In genomic region chr11:64874841-64875240, GRCh38 we compare ENCODE assay signal across 9 cellular contexts. TPM values are rescaled to one million over a fixed set of nuclear protein-coding genes. Genes with fewer than 3 reads are reported as not detected.
DNase-seq lines count a peak whose midpoint lies in the region; ATAC-seq and TF ChIP-seq lines count a peak whose summit lies in the region.
"Had no signal": no experiment of that assay in that cellular context is flagged by ENCODE, and none has a peak within 500 bp of the region (broad histone marks: within the 10 kb centered on the region; RNA-seq: fewer than 3 reads in every experiment).

No MANE protein-coding gene starts in this region.

- H3K27me3 ChIP-seq in left ventricle myocardium inferior (ENCODE audit: low read depth) = no peaks in the 10 kb centered on the region
- no peaks in the 10 kb centered on the region for H3K27me3 ChIP-seq in right cardiac atrium (ENCODE audit: control insufficient read depth, insufficient read depth)
- no peaks in the 10 kb centered on the region for H3K27me3 ChIP-seq in vagina

- peak overlapping the region; percentile 98 for H3K4me3 Mint-ChIP-seq in chondrocyte (ENCODE audit: unreplicated experiment)
- H3K4me3 Mint-ChIP-seq in naive thymus-derived CD8-positive, alpha-beta T cell = peak overlapping the region; percentile 92 to 99 (median 98)

- no peak for TF ChIP-seq POLR2A in vagina (IDR thresholded peaks at IDR 0.05)

- H3K36me3 ChIP-seq in left ventricle myocardium inferior = peaks cover 42% of the 10 kb centered on the region
- peaks cover 0 to 17% of the 10 kb centered on the region in 2 donors for H3K36me3 ChIP-seq in vagina

- peak overlapping the region; percentile 72 for H3K27ac Mint-ChIP-seq in chondrocyte (ENCODE audit: unreplicated experiment)
- H3K27ac Mint-ChIP-seq in naive thymus-derived CD8-positive, alpha-beta T cell = peak overlapping the region; percentile 92 to 98 (median 95)

- H3K4me1 Mint-ChIP-seq in chondrocyte (ENCODE audit: low read depth) = peaks cover 71% of the 10 kb centered on the region
- H3K4me1 Mint-ChIP-seq in naive thymus-derived CD8-positive, alpha-beta T cell = peaks cover 44 to 84% (median 79%) of the 10 kb centered on the region in 4 donors

- DNase-seq in left ventricle myocardium inferior (no peak), right cardiac atrium (no peak), chondrocyte (ENCODE audit: low spot score) (no peak), vagina (ENCODE audit: extremely low spot score in 2 of 2) (no peak), NCI-H345 treated with DMSO at 0.1 percent for 48 hours (lab: John Stamatoyannopoulos, UW; ENCODE audit: unreplicated experiment) (no peak)
- no peak for DNase-seq in naive thymus-derived CD8-positive, alpha-beta T cell
- no peak for DNase-seq in activated CD4-positive, alpha-beta T cell treated with anti-CD3 and anti-CD28 coated beads, Interleukin-2, amount 50 U/mL, for 4 hours
- DNase-seq: stimulated activated CD4-positive, alpha-beta T cell treated with anti-CD3 and anti-CD28 coated beads, Interleukin-2, amount 100 ng/mL, for 24 hours had no signal

- peaks cover 14% of the 10 kb centered on the region for H3K36me3 Mint-ChIP-seq in chondrocyte (ENCODE audit: low read depth)
- peaks cover 0 to 52% (median 23%) of the 10 kb centered on the region in 3 donors for H3K36me3 Mint-ChIP-seq in naive thymus-derived CD8-positive, alpha-beta T cell

- H3K4me3 ChIP-seq in left ventricle myocardium inferior (peak overlapping the region; percentile 94), right cardiac atrium (ENCODE audit: low read length) (no peak overlapping the region), vagina (no peak overlapping the region)

- 74% methylated on average over 16 of the region's 16 CpGs for WGBS in right cardiac atrium

- H3K4me1 ChIP-seq in left ventricle myocardium inferior = peaks cover 97% of the 10 kb centered on the region
- H3K4me1 ChIP-seq in right cardiac atrium (ENCODE audit: control insufficient read depth, insufficient read depth, low read length) = peaks cover 21% of the 10 kb centered on the region
- H3K4me1 ChIP-seq in vagina = peaks cover 84% of the 10 kb centered on the region

- no peaks in the 10 kb centered on the region for H3K27me3 Mint-ChIP-seq in chondrocyte (ENCODE audit: low read depth)
- H3K27me3 Mint-ChIP-seq in naive thymus-derived CD8-positive, alpha-beta T cell = no peaks in the 10 kb centered on the region

- ATAC-seq in right cardiac atrium = no peak
- no peak for ATAC-seq in naive thymus-derived CD8-positive, alpha-beta T cell
- ATAC-seq in HG03565 (IDR thresholded peaks at IDR 0.05; ENCODE audit: unreplicated experiment) = no peak

- intact Hi-C loops in left ventricle myocardium inferior (cut with micrococcal nuclease) (no loop called here), right cardiac atrium (cut with DNase I) (no loop called here), vagina (cut with DNase I) (no loop called here)

- H3K9me3 ChIP-seq in left ventricle myocardium inferior (replicated peaks) (no peaks in the 10 kb centered on the region), right cardiac atrium (ENCODE audit: control insufficient read depth, low read length) (no peaks in the 10 kb centered on the region), vagina (no peaks in the 10 kb centered on the region)

- no peaks in the 10 kb centered on the region for H3K9me3 Mint-ChIP-seq in chondrocyte (ENCODE audit: low read depth)
- H3K9me3 Mint-ChIP-seq in naive thymus-derived CD8-positive, alpha-beta T cell = no peaks in the 10 kb centered on the region

- peak overlapping the region; percentile 94 for H3K27ac ChIP-seq in left ventricle myocardium inferior (replicated peaks)
- H3K27ac ChIP-seq in right cardiac atrium (ENCODE audit: low read length) = no peak overlapping the region
- peak overlapping the region; percentile 12 for H3K27ac ChIP-seq in vagina

- POLR2A ChIA-PET in naive thymus-derived CD8-positive, alpha-beta T cell (lab: Charles Lee) = interaction anchor here (0.7 to 45.7 kb wide), 10 partner anchors 10 to 130 kb away, joined by 3 to 2449 read pairs (median 5); partner anchors contain the start of genes CDC42BPG and SF1

- TF ChIP-seq CTCF in left ventricle myocardium inferior (IDR thresholded peaks at IDR 0.05; ENCODE audit: borderline replicate concordance) = no peak
- TF ChIP-seq CTCF in chondrocyte (IDR thresholded peaks at IDR 0.05) = no peak
- TF ChIP-seq CTCF in vagina (IDR thresholded peaks at IDR 0.05) = no peak

RNA-seq across cellular contexts. Expression of gene EHD1, which starts 3.6 kb away (rescaled TPM):
- total RNA-seq in left ventricle myocardium inferior (40.3 TPM), right cardiac atrium (10 to 100 TPM; 23.4 to 35.3 (median 31.4) TPM), chondrocyte (78.9 to 129 TPM (median 111 TPM) in 3 replicates), vagina (61.6 TPM)
- polyA plus RNA-seq in right cardiac atrium = 20.8 TPM
- total RNA-seq in naive thymus-derived CD8-positive, alpha-beta T cell = 100 to 1,000 TPM; 217 to 226 TPM
- polyA plus RNA-seq in naive thymus-derived CD8-positive, alpha-beta T cell = 100 to 1,000 TPM; 137 to 164 (median 154) TPM

RNA-seq across cellular contexts. Expression of gene CDC42BPG, which starts 30.4 kb away (rescaled TPM):
- total RNA-seq in left ventricle myocardium inferior (1.1 TPM), right cardiac atrium (1 to 10 TPM in 1 of 4 donors, under 1 TPM in 3; 0.39 to 2.3 (median 0.78) TPM), chondrocyte (0.17 to 0.46 TPM (median 0.35 TPM) in 3 replicates), vagina (13.0 TPM)
- 0.36 TPM for polyA plus RNA-seq in right cardiac atrium
- 10 to 100 TPM in 1 of 2 experiments, 1 to 10 TPM in 1; 9.0 to 10.3 TPM for total RNA-seq in naive thymus-derived CD8-positive, alpha-beta T cell
- polyA plus RNA-seq in naive thymus-derived CD8-positive, alpha-beta T cell = under 1 TPM; 0.09 to 0.38 (median 0.13) TPM

RNA-seq across cellular contexts. Expression of gene ATG2A, which starts 42.2 kb away (rescaled TPM):
- 13.1 TPM for total RNA-seq in left ventricle myocardium inferior
- total RNA-seq in right cardiac atrium = 10 to 100 TPM; 13.3 to 17.9 (median 15.3) TPM
- polyA plus RNA-seq in right cardiac atrium = 13.6 TPM
- 15.2 to 21.9 TPM (median 16.3 TPM) in 3 replicates for total RNA-seq in chondrocyte
- 10 to 100 TPM; 39.5 to 41.4 TPM for total RNA-seq in naive thymus-derived CD8-positive, alpha-beta T cell
- 1 to 10 TPM; 3.4 to 4.2 (median 3.6) TPM for polyA plus RNA-seq in naive thymus-derived CD8-positive, alpha-beta T cell
- total RNA-seq in vagina = 27.0 TPM

RNA-seq across cellular contexts. Expression of gene PPP2R5B, which starts 49.6 kb away (rescaled TPM):
- 22.5 TPM for total RNA-seq in left ventricle myocardium inferior
- 10 to 100 TPM; 21.7 to 28.0 (median 24.6) TPM for total RNA-seq in right cardiac atrium
- 28.9 TPM for polyA plus RNA-seq in right cardiac atrium
- 21.7 to 33.2 TPM (median 29.3 TPM) in 3 replicates for total RNA-seq in chondrocyte
- total RNA-seq in naive thymus-derived CD8-positive, alpha-beta T cell = 10 to 100 TPM; 13.4 to 16.0 TPM
- 1 to 10 TPM; 4.7 to 6.6 (median 5.3) TPM for polyA plus RNA-seq in naive thymus-derived CD8-positive, alpha-beta T cell
- total RNA-seq in vagina = 16.9 TPM
